Comparison of ENCODE assay signal across 10 cellular contexts in the genomic region with DNA sequence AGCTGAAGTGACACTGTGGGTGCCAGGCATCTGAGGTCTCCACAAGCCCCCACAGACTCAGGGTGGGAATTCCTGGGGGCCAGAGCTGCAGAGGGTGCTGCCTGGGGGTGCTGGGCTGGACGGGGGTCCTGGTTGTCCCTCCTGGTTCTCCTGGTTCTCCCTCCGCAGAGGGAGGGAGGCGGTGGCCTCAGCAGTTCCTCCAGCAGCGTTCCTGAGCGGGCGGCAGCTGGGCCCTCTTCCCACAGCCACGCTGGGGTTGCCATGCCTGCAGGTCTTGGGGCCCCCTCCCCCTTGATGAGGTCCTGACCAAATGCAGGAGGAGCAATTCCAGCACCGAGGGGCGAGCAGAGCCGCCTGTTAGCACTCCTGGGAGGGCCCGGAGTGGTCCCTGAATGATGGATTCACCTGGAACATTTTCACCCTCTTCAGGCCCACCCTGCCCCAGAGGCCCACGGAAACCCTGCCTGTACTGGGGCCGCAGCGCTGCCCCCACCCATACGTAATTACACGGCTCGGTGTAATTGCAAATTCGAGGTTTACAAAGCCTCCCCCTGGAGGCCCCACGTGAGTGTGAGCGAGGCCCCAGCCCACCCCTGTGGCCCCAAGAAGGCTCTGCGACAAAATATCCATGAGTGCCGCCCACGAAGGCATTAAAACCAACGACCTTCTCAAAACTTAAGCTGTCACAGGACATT. TPM values are rescaled to one million over a fixed set of nuclear protein-coding genes. Genes with fewer than 3 reads are reported as not detected.
DNase-seq lines count a peak whose midpoint lies in the region; ATAC-seq and TF ChIP-seq lines count a peak whose summit lies in the region.
"Had no signal": no experiment of that assay in that cellular context is flagged by ENCODE, and none has a peak within 500 bp of the region (broad histone marks: within the 10 kb centered on the region; RNA-seq: fewer than 3 reads in every experiment).

No MANE protein-coding gene starts in this region.

- intact Hi-C loops in activated CD4-positive, alpha-beta T cell treated with anti-CD3 and anti-CD28 coated beads, Interleukin-2, amount 10 ng/mL, durations not matched to agents 24 days and 14 days (cut with micrococcal nuclease) = loop anchor here (5.0 to 10.0 kb wide), 2 partner anchors 76 to 234 kb away; a partner anchor contains a TSS
- intact Hi-C loops in activated B cell treated with CpG ODN at 0.5 μM for 24 hours (cut with micrococcal nuclease) = loop anchor here (1.0 to 5.0 kb wide), 3 partner anchors 32 to 601 kb away; a partner anchor contains a TSS
- intact Hi-C loops in stomach (cut with DNase I; ENCODE audit: low total_unique reads) = loop anchor here (10.0 kb wide), 1 partner anchor 584 kb away; a partner anchor contains a TSS

- peaks cover 31% of the 10 kb centered on the region for H3K4me1 Mint-ChIP-seq in activated CD4-positive, alpha-beta T cell treated with anti-CD3 and anti-CD28 coated beads, Interleukin-2, amount 10 ng/mL, durations not matched to agents 24 days and 14 days
- H3K4me1 Mint-ChIP-seq in activated B cell treated with CpG ODN at 0.5 μM for 24 hours = peaks cover 80% of the 10 kb centered on the region

- no peaks in the 10 kb centered on the region for H3K27me3 ChIP-seq in right atrium auricular region
- H3K27me3 ChIP-seq in stomach = no peaks in the 10 kb centered on the region

- POLR2A ChIA-PET in activated B cell treated with CpG ODN at 0.5 μM for 24 hours (lab: Charles Lee) = interaction anchor here (0.6 to 2.9 kb wide), 10 partner anchors 31 to 1725 kb away, joined by 3 to 21 read pairs (median 7); a partner anchor contains a TSS

- TF ChIP-seq CTCF in activated B cell treated with CpG ODN at 0.5 μM for 24 hours (IDR thresholded peaks at IDR 0.05) = no peak
- no peak for TF ChIP-seq CTCF in right atrium auricular region (IDR thresholded peaks at IDR 0.05)
- TF ChIP-seq CTCF in stomach (IDR thresholded peaks at IDR 0.05) = no peak

- TF ChIP-seq POLR2A in stomach (IDR thresholded peaks at IDR 0.05) = no peak

- H3K36me3 ChIP-seq in right atrium auricular region (no peaks in the 10 kb centered on the region), stomach (no peaks in the 10 kb centered on the region)

- H3K4me1 ChIP-seq in right atrium auricular region (peaks cover 0 to 54% of the 10 kb centered on the region in 2 donors), stomach (peaks cover 42 to 65% (median 47%) of the 10 kb centered on the region in 4 donors)

- no peaks in the 10 kb centered on the region for H3K9me3 Mint-ChIP-seq in activated CD4-positive, alpha-beta T cell treated with anti-CD3 and anti-CD28 coated beads, Interleukin-2, amount 10 ng/mL, durations not matched to agents 24 days and 14 days
- H3K9me3 Mint-ChIP-seq in activated B cell treated with CpG ODN at 0.5 μM for 24 hours = no peaks in the 10 kb centered on the region

- H3K27ac Mint-ChIP-seq in activated CD4-positive, alpha-beta T cell treated with anti-CD3 and anti-CD28 coated beads, Interleukin-2, amount 10 ng/mL, durations not matched to agents 24 days and 14 days = peak overlapping the region; percentile 92
- peak overlapping the region; percentile 89 for H3K27ac Mint-ChIP-seq in activated B cell treated with CpG ODN at 0.5 μM for 24 hours

- H3K4me3 Mint-ChIP-seq in activated CD4-positive, alpha-beta T cell treated with anti-CD3 and anti-CD28 coated beads, Interleukin-2, amount 10 ng/mL, durations not matched to agents 24 days and 14 days = peak overlapping the region; percentile 95
- H3K4me3 Mint-ChIP-seq in activated B cell treated with CpG ODN at 0.5 μM for 24 hours = peak overlapping the region; percentile 85

- CTCF ChIA-PET in activated B cell treated with CpG ODN at 0.5 μM for 24 hours (lab: Charles Lee) = interaction anchor here (0.9 to 11.2 kb wide), 3 partner anchors 103 to 149 kb away, joined by 3 to 321 read pairs (median 18); no protein-coding TSS in a partner anchor

- H3K9me3 ChIP-seq in right atrium auricular region = no peaks in the 10 kb centered on the region
- H3K9me3 ChIP-seq in stomach = no peaks in the 10 kb centered on the region

- H3K4me3 ChIP-seq in right atrium auricular region = peak overlapping the region in 1 of 2 donors; percentile 41
- peak overlapping the region; percentile 24 to 31 (median 28) for H3K4me3 ChIP-seq in stomach

- no peaks in the 10 kb centered on the region for H3K27me3 Mint-ChIP-seq in activated CD4-positive, alpha-beta T cell treated with anti-CD3 and anti-CD28 coated beads, Interleukin-2, amount 10 ng/mL, durations not matched to agents 24 days and 14 days
- H3K27me3 Mint-ChIP-seq in activated B cell treated with CpG ODN at 0.5 μM for 24 hours = no peaks in the 10 kb centered on the region

- peaks cover 2% of the 10 kb centered on the region for H3K36me3 Mint-ChIP-seq in activated CD4-positive, alpha-beta T cell treated with anti-CD3 and anti-CD28 coated beads, Interleukin-2, amount 10 ng/mL, durations not matched to agents 24 days and 14 days (ENCODE audit: low read depth)
- H3K36me3 Mint-ChIP-seq in activated B cell treated with CpG ODN at 0.5 μM for 24 hours (ENCODE audit: low read depth) = peaks cover 12% of the 10 kb centered on the region

- ATAC-seq in activated B cell treated with CpG ODN at 0.5 μM for 24 hours (ENCODE audit: low read depth) (peak; percentile 35), GM18517 (IDR thresholded peaks at IDR 0.05; ENCODE audit: unreplicated experiment) (no peak)

- H3K27ac ChIP-seq in right atrium auricular region (peak overlapping the region; percentile 83 to 87), stomach (peak overlapping the region in 4 of 5 donors; percentile 66 to 89 (median 83))

- TF ChIP-seq EP300 in stomach (IDR thresholded peaks at IDR 0.05) = no peak

- WGBS in stomach, 5 donors = 69 to 78% (median 72%) methylated on average over 17 to 24 of the region's 24 CpGs

- no peak for DNase-seq in activated CD4-positive, alpha-beta T cell treated with anti-CD3 and anti-CD28 coated beads, Interleukin-2, amount 10 ng/mL, durations not matched to agents 24 days and 14 days
- no peak for DNase-seq in activated CD4-positive, alpha-beta T cell treated with anti-CD3 and anti-CD28 coated beads, Interleukin-2, amount 50 U/mL, for 1 hour
- DNase-seq in activated B cell treated with CpG ODN at 0.5 μM for 24 hours = peak; percentile 37
- peak; percentile 38 for DNase-seq in right atrium auricular region (ENCODE audit: low spot score)
- peak; percentile 23 for DNase-seq in stomach
- no peak for DNase-seq in NCI-H446 (lab: John Stamatoyannopoulos, UW)
- DNase-seq in HuH-7.5 (ENCODE audit: low spot score) = no peak
- DNase-seq: dermis blood vessel endothelial cell had no signal

RNA-seq across cellular contexts. Expression of a gene that starts 0.6 kb away (rescaled TPM):
- total RNA-seq in activated CD4-positive, alpha-beta T cell treated with anti-CD3 and anti-CD28 coated beads, Interleukin-2, amount 10 ng/mL, durations not matched to agents 24 days and 14 days = 2.4 and 2.6 TPM in 2 replicates
- total RNA-seq in activated B cell treated with CpG ODN at 0.5 μM for 24 hours = 5.2 and 8.8 TPM in 2 replicates
- 10 to 100 TPM in 1 of 2 donors, 1 to 10 TPM in 1; 1.4 to 11.9 TPM for total RNA-seq in right atrium auricular region
- total RNA-seq in stomach = 1 to 10 TPM in 1 of 5 donors, under 1 TPM in 2, not detected in 2; 0.72 to 1.3 (median 0.92) TPM
- 1 to 10 TPM in 1 of 3 donors, under 1 TPM in 2; 0.61 to 1.8 (median 0.63) TPM for polyA plus RNA-seq in stomach
- total RNA-seq: dermis blood vessel endothelial cell, LHCN-M2 had no signal

RNA-seq across cellular contexts. Expression of a gene that starts 0.7 kb away (rescaled TPM):
- 2.4 and 2.6 TPM in 2 replicates for total RNA-seq in activated CD4-positive, alpha-beta T cell treated with anti-CD3 and anti-CD28 coated beads, Interleukin-2, amount 10 ng/mL, durations not matched to agents 24 days and 14 days
- total RNA-seq in activated B cell treated with CpG ODN at 0.5 μM for 24 hours (6.8 and 7.3 TPM in 2 replicates), right atrium auricular region (10 to 100 TPM in 1 of 2 donors, 1 to 10 TPM in 1; 2.6 to 15.2 TPM), stomach (1 to 10 TPM in 1 of 5 donors, not detected in 4; 1.5 TPM)
- 1 to 10 TPM; 1.1 to 9.0 (median 3.1) TPM for polyA plus RNA-seq in stomach
- total RNA-seq: dermis blood vessel endothelial cell, LHCN-M2 had no signal

RNA-seq across cellular contexts. Expression of a gene that starts 30.7 kb away (rescaled TPM):
- total RNA-seq in activated CD4-positive, alpha-beta T cell treated with anti-CD3 and anti-CD28 coated beads, Interleukin-2, amount 10 ng/mL, durations not matched to agents 24 days and 14 days = 0.62 and 0.96 TPM in 2 replicates
- total RNA-seq in activated B cell treated with CpG ODN at 0.5 μM for 24 hours (1.3 and 1.4 TPM in 2 replicates), right atrium auricular region (under 1 TPM in 1 of 2 donors, not detected in 1; 0.51 TPM), stomach (1 to 10 TPM in 1 of 5 donors, not detected in 4; 2.6 TPM)
- 1 to 10 TPM in 2 of 3 donors, under 1 TPM in 1; 0.81 to 6.3 (median 1.8) TPM for polyA plus RNA-seq in stomach
- total RNA-seq: dermis blood vessel endothelial cell, LHCN-M2 had no signal

Comparison
In these comparisons a context has a peak if more than half of its experiments do, and no peak if none do; other contexts are left out.
1. DNase-seq: peak in activated B cell treated with CpG ODN at 0.5 μM for 24 hours (single experiment), right atrium auricular region (single experiment) and stomach (single experiment); none in activated CD4-positive, alpha-beta T cell treated with anti-CD3 and anti-CD28 coated beads, Interleukin-2, amount 10 ng/mL, durations not matched to agents 24 days and 14 days (single experiment), activated CD4-positive, alpha-beta T cell treated with anti-CD3 and anti-CD28 coated beads, Interleukin-2, amount 50 U/mL, for 1 hour (single experiment), NCI-H446 (0 of 2) and HuH-7.5 (single experiment).